In the genomic region with DNA sequence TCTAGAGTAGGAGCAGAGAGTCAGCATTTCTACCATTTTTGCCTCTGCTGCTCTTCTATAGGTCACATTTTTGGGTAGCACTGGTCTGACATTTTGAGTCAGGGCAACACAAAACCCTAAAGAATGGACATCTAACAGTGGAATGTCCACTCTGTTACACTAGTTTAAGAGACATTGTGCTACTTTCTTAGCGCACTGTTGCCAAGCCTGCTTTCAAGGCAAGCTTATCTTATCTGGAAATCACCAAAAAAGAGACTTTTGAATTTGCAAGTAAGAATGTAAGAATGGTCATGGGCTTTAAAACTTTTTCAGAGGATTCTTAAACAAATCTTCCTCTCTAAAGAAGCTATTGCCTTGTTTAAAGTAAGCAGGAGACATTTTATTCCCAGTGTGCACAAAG, we compare ENCODE assay signal across 22 cellular contexts.
"Had no signal": no experiment of that assay in that cellular context is flagged by ENCODE, and none has a peak within 500 bp of the region (broad histone marks: within the 10 kb centered on the region; RNA-seq: fewer than 3 reads in every experiment).

No MANE protein-coding gene starts in this region.

- H3K4me3 ChIP-seq: SK-N-MC, spleen had no signal

- H3K9me3 ChIP-seq: spleen had no signal

- H3K4me1 Mint-ChIP-seq: activated CD4-positive, alpha-beta memory T cell treated with anti-CD3 and anti-CD28 coated beads, Interleukin-2, amount 10 ng/mL, durations not matched to agents 7 days and 5 days; neural crest cell; T-helper 17 cell had no signal

- H3K4me1 ChIP-seq: spleen had no signal

- DNase-seq: activated CD4-positive, alpha-beta memory T cell treated with anti-CD3 and anti-CD28 coated beads, Interleukin-2, amount 10 ng/mL, durations not matched to agents 7 days and 5 days; activated effector memory CD4-positive, alpha-beta T cell treated with anti-CD3 and anti-CD28 coated beads, Interleukin-2, amount 50 U/mL, for 16 hours; activated naive CD4-positive, alpha-beta T cell treated with anti-CD3 and anti-CD28 coated beads, Interleukin-2, amount 50 U/mL, for 16 hours; aorta; effector CD4-positive, alpha-beta T cell; erythroblast; left ventricle myocardium superior; occipital lobe; posterior cingulate gyrus; spleen; stimulated activated CD4-positive, alpha-beta T cell treated with anti-CD3 and anti-CD28 coated beads, Interleukin-4, amount 100 ng/mL, for 24 hours; stimulated activated naive CD8-positive, alpha-beta T cell treated with anti-CD3 and anti-CD28 coated beads, Interleukin-15, Interleukin-2, amounts not matched to agents 100 U/mL and 50 U/mL, for 24 hours; T-helper 17 cell had no signal

- H3K27me3 Mint-ChIP-seq: activated naive CD8-positive, alpha-beta T cell treated with anti-CD3 and anti-CD28 coated beads, Interleukin-2, amount 50 U/mL, for 24 hours had no signal

- H3K27me3 ChIP-seq: spleen had no signal

- H3K4me3 Mint-ChIP-seq: activated CD4-positive, alpha-beta memory T cell treated with anti-CD3 and anti-CD28 coated beads, Interleukin-2, amount 10 ng/mL, durations not matched to agents 7 days and 5 days; activated CD4-positive, alpha-beta T cell treated with anti-CD3 and anti-CD28 coated beads, Interleukin-2, amount 10 ng/mL, durations not matched to agents 24 days and 14 days; activated naive CD8-positive, alpha-beta T cell treated with anti-CD3 and anti-CD28 coated beads, Interleukin-2, amount 50 U/mL, for 24 hours; activated T-cell treated with anti-CD3 and anti-CD28 coated beads, Interleukin-2, amount 50 U/mL, for 72 hours; dendritic cell treated with granulocyte-macrophage colony-stimulating factor and Interleukin-4, amounts not matched to agents 40 ng/mL and 50 ng/mL, for 4 days; neural crest cell; T-helper 17 cell had no signal

- ATAC-seq: activated CD4-positive, CD25-positive, alpha-beta regulatory T cell treated with anti-CD3 and anti-CD28 coated beads, Interleukin-2, amount 50 U/mL, for 24 hours; left ventricle myocardium superior; T-helper 17 cell had no signal

- H3K36me3 ChIP-seq: spleen had no signal

- H3K27ac ChIP-seq: foreskin keratinocyte, SK-N-MC, spleen, VCaP had no signal

- H3K9me3 Mint-ChIP-seq: activated CD4-positive, alpha-beta memory T cell treated with anti-CD3 and anti-CD28 coated beads, Interleukin-2, amount 10 ng/mL, durations not matched to agents 7 days and 5 days; neural crest cell had no signal

- H3K27ac Mint-ChIP-seq: activated CD4-positive, alpha-beta memory T cell treated with anti-CD3 and anti-CD28 coated beads, Interleukin-2, amount 10 ng/mL, durations not matched to agents 7 days and 5 days; dendritic cell treated with granulocyte-macrophage colony-stimulating factor and Interleukin-4, amounts not matched to agents 40 ng/mL and 50 ng/mL, for 4 days; T-helper 17 cell had no signal
